In genomic region chr10:59337254-59337653, GRCh38 we compare ENCODE assay signal across 12 cellular contexts. TPM values are rescaled to one million over a fixed set of nuclear protein-coding genes. Genes with fewer than 3 reads are reported as not detected.
DNase-seq lines count a peak whose midpoint lies in the region; ATAC-seq and TF ChIP-seq lines count a peak whose summit lies in the region.
"Had no signal": no experiment of that assay in that cellular context is flagged by ENCODE, and none has a peak within 500 bp of the region (broad histone marks: within the 10 kb centered on the region; RNA-seq: fewer than 3 reads in every experiment).

No MANE protein-coding gene starts in this region.

- POLR2A ChIA-PET in AG04450 (lab: Yijun Ruan, JAX), result interaction anchor here (0.7 to 3.2 kb wide), 5 partner anchors 9 to 199 kb away, joined by 3 to 21 read pairs (median 7); no protein-coding TSS in a partner anchor

- TF ChIP-seq EP300 in esophagus muscularis mucosa (IDR thresholded peaks at IDR 0.05), result no peak

- no peak for TF ChIP-seq CTCF in AG04450 (IDR thresholded peaks at IDR 0.05; ENCODE audit: low read depth, low read length)
- TF ChIP-seq CTCF in esophagus muscularis mucosa (IDR thresholded peaks at IDR 0.05), result no peak

- DNase-seq in AG04450 (ENCODE audit: low read depth, low spot score) (peak; percentile 26), NCI-H345 treated with DMSO at 0.1 percent for 48 hours (lab: John Stamatoyannopoulos, UW; ENCODE audit: unreplicated experiment) (peak; percentile 41), esophagus muscularis mucosa (ENCODE audit: extremely low spot score) (no peak), myocyte (ENCODE audit: low read depth) (peak; percentile 80), T-helper 1 cell (no peak)
- no peak for DNase-seq in natural killer cell treated with Interleukin-12 subunit alpha and Interleukin-12 subunit beta and Interleukin-15 and Interleukin-18, amount 100 ng/mL, for 72 hours (ENCODE audit: low spot score)
- DNase-seq in stimulated activated naive CD8-positive, alpha-beta T cell treated with anti-CD3 and anti-CD28 coated beads, Interleukin-15, Interleukin-2, amounts not matched to agents 100 U/mL and 50 U/mL, for 24 hours, result no peak
- DNase-seq: CD4-positive, CD25-positive, alpha-beta regulatory T cell; effector CD8-positive, alpha-beta T cell; H7; PC-3 had no signal

- no peak overlapping the region for H3K4me3 Mint-ChIP-seq in natural killer cell treated with Interleukin-12 subunit alpha and Interleukin-12 subunit beta and Interleukin-15 and Interleukin-18, amount 100 ng/mL, for 72 hours
- H3K4me3 Mint-ChIP-seq: CD4-positive, CD25-positive, alpha-beta regulatory T cell had no signal

- no peak overlapping the region for H3K4me3 ChIP-seq in AG04450 (ENCODE audit: low read depth, low read length)
- H3K4me3 ChIP-seq in esophagus muscularis mucosa, result peak overlapping the region in 1 of 4 donors; percentile 8

- CTCF ChIA-PET in AG04450 (lab: Charles Lee), result interaction anchor here (0.7 to 1.6 kb wide), 5 partner anchors 23 to 242 kb away, joined by 3 to 4 read pairs (median 3); no protein-coding TSS in a partner anchor

- no peaks in the 10 kb centered on the region for H3K9me3 ChIP-seq in AG04450 (ENCODE audit: control insufficient read depth, insufficient read depth, low read length)
- H3K9me3 ChIP-seq in esophagus muscularis mucosa, result no peaks in the 10 kb centered on the region

- H3K4me1 ChIP-seq in esophagus muscularis mucosa, result peaks cover 21 to 92% (median 89%) of the 10 kb centered on the region in 4 donors

- H3K36me3 ChIP-seq in esophagus muscularis mucosa, result no peaks in the 10 kb centered on the region

- no peaks in the 10 kb centered on the region for H3K27me3 ChIP-seq in AG04450 (ENCODE audit: control insufficient read depth, insufficient read depth, low read length)
- no peaks in the 10 kb centered on the region for H3K27me3 ChIP-seq in esophagus muscularis mucosa

- H3K27ac Mint-ChIP-seq in natural killer cell treated with Interleukin-12 subunit alpha and Interleukin-12 subunit beta and Interleukin-15 and Interleukin-18, amount 100 ng/mL, for 72 hours, result no peak overlapping the region
- H3K27ac Mint-ChIP-seq: CD4-positive, CD25-positive, alpha-beta regulatory T cell had no signal

- no peak for TF ChIP-seq POLR2A in esophagus muscularis mucosa (IDR thresholded peaks at IDR 0.05; ENCODE audit: low read depth)

- no peaks in the 10 kb centered on the region for H3K27me3 Mint-ChIP-seq in natural killer cell treated with Interleukin-12 subunit alpha and Interleukin-12 subunit beta and Interleukin-15 and Interleukin-18, amount 100 ng/mL, for 72 hours
- H3K27me3 Mint-ChIP-seq: CD4-positive, CD25-positive, alpha-beta regulatory T cell had no signal

- no peaks in the 10 kb centered on the region for H3K36me3 Mint-ChIP-seq in natural killer cell treated with Interleukin-12 subunit alpha and Interleukin-12 subunit beta and Interleukin-15 and Interleukin-18, amount 100 ng/mL, for 72 hours
- H3K36me3 Mint-ChIP-seq: CD4-positive, CD25-positive, alpha-beta regulatory T cell had no signal

- H3K9me3 Mint-ChIP-seq in natural killer cell treated with Interleukin-12 subunit alpha and Interleukin-12 subunit beta and Interleukin-15 and Interleukin-18, amount 100 ng/mL, for 72 hours, result peaks cover 8% of the 10 kb centered on the region

- H3K4me1 Mint-ChIP-seq in natural killer cell treated with Interleukin-12 subunit alpha and Interleukin-12 subunit beta and Interleukin-15 and Interleukin-18, amount 100 ng/mL, for 72 hours (ENCODE audit: low read depth in 2 of 2), result no peaks in the 10 kb centered on the region
- H3K4me1 Mint-ChIP-seq: CD4-positive, CD25-positive, alpha-beta regulatory T cell had no signal

- intact Hi-C loops in esophagus muscularis mucosa (cut with DNase I), result no loop called here

- no peak for ATAC-seq in natural killer cell treated with Interleukin-12 subunit alpha and Interleukin-12 subunit beta and Interleukin-15 and Interleukin-18, amount 100 ng/mL, for 72 hours
- no peak for ATAC-seq in stimulated activated naive CD8-positive, alpha-beta T cell treated with anti-CD3 and anti-CD28 coated beads, Interleukin-15, Interleukin-2, amounts not matched to agents 100 U/mL and 50 U/mL, for 24 hours
- ATAC-seq in GM18907 (IDR thresholded peaks at IDR 0.05; ENCODE audit: unreplicated experiment), result no peak
- ATAC-seq: PC-3 had no signal

- peak overlapping the region; percentile 71 for H3K27ac ChIP-seq in AG04450 (ENCODE audit: low read depth, low read length)
- H3K27ac ChIP-seq in esophagus muscularis mucosa (replicated peaks in 1 of 4), result peak overlapping the region; percentile 69 to 80 (median 78)

RNA-seq across cellular contexts. Expression of gene FAM13C, which starts 25.1 kb away (rescaled TPM):
- polyA plus RNA-seq in AG04450 (2011; rRNA removed), result 3.1 and 4.6 TPM in 2 replicates
- polyA minus RNA-seq in AG04450 (2011; rRNA and poly(A)+ RNA removed), result 11.1 and 11.4 TPM in 2 replicates
- total RNA-seq in esophagus muscularis mucosa (10 to 100 TPM; 45.1 to 62.9 (median 53.1) TPM), myocyte (58.0 and 59.0 TPM in 2 replicates)
- 10.4 TPM for polyA plus RNA-seq in myocyte (2012)
- not detected for total RNA-seq in natural killer cell treated with Interleukin-12 subunit alpha and Interleukin-12 subunit beta and Interleukin-15 and Interleukin-18, amount 100 ng/mL, for 72 hours
- total RNA-seq: CD4-positive, CD25-positive, alpha-beta regulatory T cell had no signal
- polyA plus RNA-seq: CD4-positive, CD25-positive, alpha-beta regulatory T cell had no signal

Comparison
In these comparisons a context has a peak if more than half of its experiments do, and no peak if none do; other contexts are left out.
1. DNase-seq: peak in AG04450 (single experiment), NCI-H345 treated with DMSO at 0.1 percent for 48 hours (single experiment) and myocyte (single experiment); none in esophagus muscularis mucosa (single experiment), natural killer cell treated with Interleukin-12 subunit alpha and Interleukin-12 subunit beta and Interleukin-15 and Interleukin-18, amount 100 ng/mL, for 72 hours (single experiment), stimulated activated naive CD8-positive, alpha-beta T cell treated with anti-CD3 and anti-CD28 coated beads, Interleukin-15, Interleukin-2, amounts not matched to agents 100 U/mL and 50 U/mL, for 24 hours (single experiment) and T-helper 1 cell (0 of 5).
2. RNA of gene FAM13C, which starts 25.1 kb away (total RNA-seq): 45.1 to 62.9 TPM in esophagus muscularis mucosa and 58.0 to 59.0 TPM in myocyte; not detected in natural killer cell treated with Interleukin-12 subunit alpha and Interleukin-12 subunit beta and Interleukin-15 and Interleukin-18, amount 100 ng/mL, for 72 hours; every median in the first group is over 10 times any median in the second.